ENCODE assay signal across 15 cellular contexts in the genomic region with DNA sequence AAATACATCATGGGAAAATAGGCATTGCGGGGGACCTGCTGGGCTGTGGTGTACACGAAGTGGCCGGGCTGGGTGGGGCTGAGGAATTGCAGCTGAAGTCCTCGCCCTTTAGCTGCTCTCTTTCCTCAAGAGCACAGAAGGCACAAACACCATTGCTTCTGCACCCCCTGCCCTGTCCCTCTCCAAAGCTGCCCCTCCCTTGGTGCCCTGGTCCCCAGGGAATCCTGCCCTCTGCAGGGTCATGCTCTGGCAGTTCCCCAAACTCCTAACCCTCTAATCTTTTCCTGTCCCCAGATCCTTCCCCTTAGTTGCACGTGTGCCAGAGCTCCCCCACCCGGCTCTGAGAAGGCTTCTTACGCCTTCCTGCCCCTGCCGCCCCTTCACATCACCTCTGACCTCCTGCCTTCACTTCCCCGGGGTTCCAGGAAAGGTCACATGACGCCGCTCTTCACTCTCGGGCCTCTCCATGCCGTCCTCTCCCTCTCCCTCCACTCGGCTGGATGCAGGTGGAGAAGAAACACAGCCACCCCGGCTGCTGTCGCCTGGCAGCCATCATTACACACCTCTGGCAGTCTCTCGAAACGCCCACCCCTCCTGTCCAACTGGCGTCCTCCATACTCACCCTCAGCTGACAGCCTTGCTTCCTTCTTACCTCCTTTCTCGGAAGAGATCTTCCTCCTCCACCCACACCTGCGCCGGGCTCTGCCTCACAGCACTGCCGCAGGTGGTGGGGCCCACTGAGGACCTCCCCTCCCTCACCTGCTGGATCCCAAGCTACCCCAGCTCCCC. TPM values are rescaled to one million over a fixed set of nuclear protein-coding genes. Genes with fewer than 3 reads are reported as not detected.
DNase-seq lines count a peak whose midpoint lies in the region; ATAC-seq and TF ChIP-seq lines count a peak whose summit lies in the region.
"Had no signal": no experiment of that assay in that cellular context is flagged by ENCODE, and none has a peak within 500 bp of the region (broad histone marks: within the 10 kb centered on the region; RNA-seq: fewer than 3 reads in every experiment).

No MANE protein-coding gene starts in this region.

- peaks cover 76% of the 10 kb centered on the region for H3K27me3 Mint-ChIP-seq in stimulated activated naive CD8-positive, alpha-beta T cell treated with anti-CD3 and anti-CD28 coated beads, Interleukin-15, amount 100 ng/mL, for 72 hours

- H3K27ac ChIP-seq in upper lobe of right lung = no peak overlapping the region
- H3K27ac ChIP-seq: body of pancreas had no signal

- TF ChIP-seq CTCF in mucosa of descending colon (IDR thresholded peaks at IDR 0.05) = no peak
- TF ChIP-seq CTCF in upper lobe of right lung (IDR thresholded peaks at IDR 0.05) = no peak

- no peaks in the 10 kb centered on the region for H3K9me3 Mint-ChIP-seq in stimulated activated naive CD8-positive, alpha-beta T cell treated with anti-CD3 and anti-CD28 coated beads, Interleukin-15, amount 100 ng/mL, for 72 hours
- H3K9me3 Mint-ChIP-seq: dendritic cell treated with granulocyte-macrophage colony-stimulating factor and Interleukin-4, amounts not matched to agents 40 ng/mL and 50 ng/mL, for 4 days had no signal

- DNase-seq in stimulated activated naive CD8-positive, alpha-beta T cell treated with anti-CD3 and anti-CD28 coated beads, Interleukin-15, amount 100 ng/mL, for 72 hours = no peak
- DNase-seq in stimulated activated naive CD8-positive, alpha-beta T cell treated with anti-CD3 and anti-CD28 coated beads, Interleukin-15, Interleukin-2, amounts not matched to agents 100 U/mL and 50 U/mL, for 24 hours = no peak
- DNase-seq in SKM-1 treated with dmso at 0.1 percent for 144 hours (lab: John Stamatoyannopoulos, UW; ENCODE audit: unreplicated experiment) (peak; percentile 62), mucosa of descending colon (peak in 2 of 3 donors; percentile 68 to 72), NCI-H1048 (lab: John Stamatoyannopoulos, UW) (no peak), upper lobe of right lung (no peak)
- DNase-seq: activated CD8-positive, alpha-beta memory T cell treated with anti-CD3 and anti-CD28 coated beads, Interleukin-2, amount 50 U/mL, for 48 hours; activated naive CD4-positive, alpha-beta T cell treated with Interleukin-2 at 50 U/mL for 16 hours; body of pancreas; glutamatergic neuron; mesenchymal stem cell; NCI-H187 had no signal

- H3K27ac Mint-ChIP-seq in stimulated activated naive CD8-positive, alpha-beta T cell treated with anti-CD3 and anti-CD28 coated beads, Interleukin-15, amount 100 ng/mL, for 72 hours = peak overlapping the region; percentile 19 to 57
- H3K27ac Mint-ChIP-seq: dendritic cell treated with granulocyte-macrophage colony-stimulating factor and Interleukin-4, amounts not matched to agents 40 ng/mL and 50 ng/mL, for 4 days had no signal

- peaks cover 51% of the 10 kb centered on the region for H3K4me1 Mint-ChIP-seq in stimulated activated naive CD8-positive, alpha-beta T cell treated with anti-CD3 and anti-CD28 coated beads, Interleukin-15, amount 100 ng/mL, for 72 hours

- no peaks in the 10 kb centered on the region for H3K36me3 ChIP-seq in mucosa of descending colon (ENCODE audit: low read depth)
- H3K36me3 ChIP-seq in upper lobe of right lung = no peaks in the 10 kb centered on the region

- H3K4me3 Mint-ChIP-seq in stimulated activated naive CD8-positive, alpha-beta T cell treated with anti-CD3 and anti-CD28 coated beads, Interleukin-15, amount 100 ng/mL, for 72 hours = peak overlapping the region; percentile 48 to 61
- H3K4me3 Mint-ChIP-seq: dendritic cell treated with granulocyte-macrophage colony-stimulating factor and Interleukin-4, amounts not matched to agents 40 ng/mL and 50 ng/mL, for 4 days had no signal

- no peak for ATAC-seq in stimulated activated naive CD8-positive, alpha-beta T cell treated with anti-CD3 and anti-CD28 coated beads, Interleukin-15, amount 100 ng/mL, for 72 hours
- ATAC-seq in stimulated activated naive CD8-positive, alpha-beta T cell treated with anti-CD3 and anti-CD28 coated beads, Interleukin-15, Interleukin-2, amounts not matched to agents 100 U/mL and 50 U/mL, for 24 hours = no peak
- ATAC-seq in mucosa of descending colon = peak; percentile 65
- no peak for ATAC-seq in HG02759 (IDR thresholded peaks at IDR 0.05; ENCODE audit: unreplicated experiment)
- no peak for ATAC-seq in upper lobe of right lung
- no peak for ATAC-seq in GM21528 (IDR thresholded peaks at IDR 0.05; ENCODE audit: low FRiP score, unreplicated experiment)
- ATAC-seq: body of pancreas had no signal

- H3K4me1 ChIP-seq in mucosa of descending colon (ENCODE audit: low read depth) (peaks cover 26% of the 10 kb centered on the region), upper lobe of right lung (peaks cover 11% of the 10 kb centered on the region)

- no peaks in the 10 kb centered on the region for H3K9me3 ChIP-seq in mucosa of descending colon
- H3K9me3 ChIP-seq in upper lobe of right lung = no peaks in the 10 kb centered on the region
- H3K9me3 ChIP-seq: body of pancreas had no signal

- H3K4me3 ChIP-seq in mucosa of descending colon = no peak overlapping the region
- H3K4me3 ChIP-seq in upper lobe of right lung = no peak overlapping the region
- H3K4me3 ChIP-seq: body of pancreas had no signal

- intact Hi-C loops in mucosa of descending colon (cut with DNase I, micrococcal nuclease) = no loop called here
- intact Hi-C loops in upper lobe of right lung (cut with DNase I) = no loop called here

- no peaks in the 10 kb centered on the region for H3K27me3 ChIP-seq in upper lobe of right lung

RNA-seq across cellular contexts. Expression of gene PCSK6, which starts 6.9 kb away (rescaled TPM):
- total RNA-seq in mucosa of descending colon (10 to 100 TPM; 21.3 to 58.4 (median 30.3) TPM), upper lobe of right lung (16.6 TPM)

Comparison
In these comparisons a context has a peak if more than half of its experiments do, and no peak if none do; other contexts are left out.
1. DNase-seq: peak in SKM-1 treated with dmso at 0.1 percent for 144 hours (single experiment) and mucosa of descending colon (2 of 3); none in stimulated activated naive CD8-positive, alpha-beta T cell treated with anti-CD3 and anti-CD28 coated beads, Interleukin-15, amount 100 ng/mL, for 72 hours (0 of 2), stimulated activated naive CD8-positive, alpha-beta T cell treated with anti-CD3 and anti-CD28 coated beads, Interleukin-15, Interleukin-2, amounts not matched to agents 100 U/mL and 50 U/mL, for 24 hours (single experiment), NCI-H1048 (single experiment) and upper lobe of right lung (single experiment).